19 cellular contexts compared by ENCODE assay signal in genomic region chr3:31687020-31687802, GRCh38.
DNase-seq lines count a peak whose midpoint lies in the region; ATAC-seq and TF ChIP-seq lines count a peak whose summit lies in the region.
"Had no signal": no experiment of that assay in that cellular context is flagged by ENCODE, and none has a peak within 500 bp of the region (broad histone marks: within the 10 kb centered on the region; RNA-seq: fewer than 3 reads in every experiment).

No MANE protein-coding gene starts in this region.

- no peak overlapping the region for H3K4me3 ChIP-seq in OCI-LY1 (ENCODE audit: low read depth, low read length, poor library complexity, severe bottlenecking)
- H3K4me3 ChIP-seq: hepatocyte had no signal

- no peak overlapping the region for H3K27ac ChIP-seq in OCI-LY1 (ENCODE audit: low read depth, low read length, poor library complexity, severe bottlenecking)
- H3K27ac ChIP-seq: hepatocyte, RWPE1 had no signal

- H3K4me1 Mint-ChIP-seq in endothelial cell (ENCODE audit: unreplicated experiment) = no peaks in the 10 kb centered on the region
- H3K4me1 Mint-ChIP-seq in stimulated activated naive B cell treated with anti-CD40 and anti-IgM and Interleukin-4, amounts not matched to agents 10 μg/mL and 1 μg/mL and 100 μg/mL, for 72 hours = peaks cover 2 to 5% of the 10 kb centered on the region in 2 donors
- H3K4me1 Mint-ChIP-seq: activated naive CD8-positive, alpha-beta T cell treated with anti-CD3 and anti-CD28 coated beads, Interleukin-2, amount 10 ng/mL, durations not matched to agents 7 days and 5 days; CD4-positive, CD25-positive, alpha-beta regulatory T cell; mesothelial cell of epicardium had no signal

- in situ Hi-C loops in KBM-7 (cut with MboI; ENCODE audit: low pct_unique_long_range_greater_than_20kb, low sequenced_read_pairs) = no loop called here

- no peaks in the 10 kb centered on the region for H3F3A ChIP-seq in OCI-LY1 (ENCODE audit: insufficient read depth, low read length)

- no peak for ATAC-seq in stimulated activated naive B cell treated with anti-CD40 and anti-IgM and Interleukin-4, amounts not matched to agents 10 μg/mL and 1 μg/mL and 100 μg/mL, for 72 hours (replicated peaks)
- no peak for ATAC-seq in GM21825 (IDR thresholded peaks at IDR 0.05; ENCODE audit: unreplicated experiment)
- ATAC-seq: activated CD8-positive, alpha-beta T cell treated with anti-CD3 and anti-CD28 coated beads, Interleukin-2, amount 10 ng/mL, durations not matched to agents 7 days and 5 days; activated T-cell treated with anti-CD3 and anti-CD28 coated beads, Interleukin-2, amount 50 U/mL, for 72 hours had no signal

- no peak overlapping the region for H3K4me3 Mint-ChIP-seq in endothelial cell (ENCODE audit: unreplicated experiment)
- H3K4me3 Mint-ChIP-seq in stimulated activated naive B cell treated with anti-CD40 and anti-IgM and Interleukin-4, amounts not matched to agents 10 μg/mL and 1 μg/mL and 100 μg/mL, for 72 hours = no peak overlapping the region
- H3K4me3 Mint-ChIP-seq: activated CD8-positive, alpha-beta T cell treated with anti-CD3 and anti-CD28 coated beads, Interleukin-2, amount 10 ng/mL, durations not matched to agents 7 days and 5 days; activated naive CD8-positive, alpha-beta T cell treated with anti-CD3 and anti-CD28 coated beads, Interleukin-2, amount 10 ng/mL, durations not matched to agents 7 days and 5 days; activated T-cell treated with anti-CD3 and anti-CD28 coated beads, Interleukin-2, amount 50 U/mL, for 72 hours; CD4-positive, CD25-positive, alpha-beta regulatory T cell; mesothelial cell of epicardium; stimulated activated naive CD8-positive, alpha-beta T cell treated with anti-CD3 and anti-CD28 coated beads, Interleukin-15, Interleukin-2, amounts not matched to agents 100 ng/mL and 50 ng/mL, for 24 hours had no signal

- H3K9ac ChIP-seq in OCI-LY1 (ENCODE audit: low read length) = no peak overlapping the region

- peaks cover 74% of the 10 kb centered on the region for H3K36me3 ChIP-seq in OCI-LY1 (ENCODE audit: insufficient read depth, low read length)

- TF ChIP-seq CTCF in OCI-LY1 (IDR thresholded peaks at IDR 0.05; ENCODE audit: low read length) = peak; percentile 56
- TF ChIP-seq CTCF in endothelial cell (IDR thresholded peaks at IDR 0.05; ENCODE audit: unreplicated experiment) = peak; percentile 25

- no peak overlapping the region for H3K4me2 ChIP-seq in OCI-LY1 (ENCODE audit: low read length)
- H3K4me2 ChIP-seq: hepatocyte had no signal

- H3K9me3 Mint-ChIP-seq in endothelial cell (ENCODE audit: unreplicated experiment) = peaks cover 4% of the 10 kb centered on the region
- peaks cover 13 to 14% of the 10 kb centered on the region in 2 donors for H3K9me3 Mint-ChIP-seq in stimulated activated naive B cell treated with anti-CD40 and anti-IgM and Interleukin-4, amounts not matched to agents 10 μg/mL and 1 μg/mL and 100 μg/mL, for 72 hours

- H3K9me2 ChIP-seq in OCI-LY1 (ENCODE audit: low read depth, low read length) = no peaks in the 10 kb centered on the region

- H3K9me3 ChIP-seq in OCI-LY1 (ENCODE audit: low read length) = no peaks in the 10 kb centered on the region

- H3K4me1 ChIP-seq in OCI-LY1 (ENCODE audit: insufficient read depth, low read length, severe bottlenecking) = no peaks in the 10 kb centered on the region

- DNase-seq in SIG-M5 treated with dmso at 0.1 percent for 504 hours (lab: John Stamatoyannopoulos, UW; ENCODE audit: unreplicated experiment) (peak; percentile 31), SIG-M5 (lab: John Stamatoyannopoulos, UW) (no peak), endothelial cell (ENCODE audit: low spot score) (no peak), NCI-H1092 treated with DMSO at 0.1 percent for 48 hours (lab: John Stamatoyannopoulos, UW) (no peak), KBM-7 (no peak)
- no peak for DNase-seq in stimulated activated naive B cell treated with anti-CD40 and anti-IgM and Interleukin-4, amounts not matched to agents 10 μg/mL and 1 μg/mL and 100 μg/mL, for 72 hours
- DNase-seq: activated CD8-positive, alpha-beta T cell treated with anti-CD3 and anti-CD28 coated beads, Interleukin-2, amount 10 ng/mL, durations not matched to agents 7 days and 5 days; activated naive CD8-positive, alpha-beta T cell treated with anti-CD3 and anti-CD28 coated beads, Interleukin-2, amount 10 ng/mL, durations not matched to agents 7 days and 5 days; activated T-cell treated with anti-CD3 and anti-CD28 coated beads, Interleukin-2, amount 50 U/mL, for 72 hours; CD4-positive, CD25-positive, alpha-beta regulatory T cell; NCI-H1105 treated with DMSO at 0.1 percent for 48 hours; NCI-H774; T-helper 1 cell had no signal

- peaks cover 48% of the 10 kb centered on the region for H3K36me3 Mint-ChIP-seq in endothelial cell (ENCODE audit: low read depth, unreplicated experiment)
- peaks cover 67 to 79% of the 10 kb centered on the region in 2 donors for H3K36me3 Mint-ChIP-seq in stimulated activated naive B cell treated with anti-CD40 and anti-IgM and Interleukin-4, amounts not matched to agents 10 μg/mL and 1 μg/mL and 100 μg/mL, for 72 hours
- H3K36me3 Mint-ChIP-seq: CD4-positive, CD25-positive, alpha-beta regulatory T cell had no signal

- H3K27ac Mint-ChIP-seq in endothelial cell (ENCODE audit: unreplicated experiment) = no peak overlapping the region
- peak overlapping the region; percentile 60 for H3K27ac Mint-ChIP-seq in stimulated activated naive B cell treated with anti-CD40 and anti-IgM and Interleukin-4, amounts not matched to agents 10 μg/mL and 1 μg/mL and 100 μg/mL, for 72 hours
- H3K27ac Mint-ChIP-seq: activated CD8-positive, alpha-beta T cell treated with anti-CD3 and anti-CD28 coated beads, Interleukin-2, amount 10 ng/mL, durations not matched to agents 7 days and 5 days; activated naive CD8-positive, alpha-beta T cell treated with anti-CD3 and anti-CD28 coated beads, Interleukin-2, amount 10 ng/mL, durations not matched to agents 7 days and 5 days; activated T-cell treated with anti-CD3 and anti-CD28 coated beads, Interleukin-2, amount 50 U/mL, for 72 hours; CD4-positive, CD25-positive, alpha-beta regulatory T cell; mesothelial cell of epicardium; stimulated activated naive CD8-positive, alpha-beta T cell treated with anti-CD3 and anti-CD28 coated beads, Interleukin-15, Interleukin-2, amounts not matched to agents 100 ng/mL and 50 ng/mL, for 24 hours had no signal

- no peaks in the 10 kb centered on the region for H3K27me3 ChIP-seq in OCI-LY1 (ENCODE audit: insufficient read depth, low read length)
- H3K27me3 ChIP-seq: hepatocyte had no signal

- no peaks in the 10 kb centered on the region for H4K20me1 ChIP-seq in OCI-LY1 (ENCODE audit: insufficient read depth, low read length)

- no peak overlapping the region for H2AFZ ChIP-seq in OCI-LY1 (ENCODE audit: low read length)
- H2AFZ ChIP-seq: hepatocyte had no signal

- H3K27me3 Mint-ChIP-seq in endothelial cell (ENCODE audit: unreplicated experiment) = peaks cover 2% of the 10 kb centered on the region
- H3K27me3 Mint-ChIP-seq in stimulated activated naive B cell treated with anti-CD40 and anti-IgM and Interleukin-4, amounts not matched to agents 10 μg/mL and 1 μg/mL and 100 μg/mL, for 72 hours = no peaks in the 10 kb centered on the region
- H3K27me3 Mint-ChIP-seq: activated naive CD8-positive, alpha-beta T cell treated with anti-CD3 and anti-CD28 coated beads, Interleukin-2, amount 10 ng/mL, durations not matched to agents 7 days and 5 days; stimulated activated naive CD8-positive, alpha-beta T cell treated with anti-CD3 and anti-CD28 coated beads, Interleukin-15, Interleukin-2, amounts not matched to agents 100 ng/mL and 50 ng/mL, for 24 hours had no signal

- H3K79me2 ChIP-seq in OCI-LY1 (ENCODE audit: insufficient read depth, low read length) = no peaks in the 10 kb centered on the region
- H3K79me2 ChIP-seq: hepatocyte had no signal
